Comparison of ENCODE assay signal across 2 cellular contexts in the genomic region with DNA sequence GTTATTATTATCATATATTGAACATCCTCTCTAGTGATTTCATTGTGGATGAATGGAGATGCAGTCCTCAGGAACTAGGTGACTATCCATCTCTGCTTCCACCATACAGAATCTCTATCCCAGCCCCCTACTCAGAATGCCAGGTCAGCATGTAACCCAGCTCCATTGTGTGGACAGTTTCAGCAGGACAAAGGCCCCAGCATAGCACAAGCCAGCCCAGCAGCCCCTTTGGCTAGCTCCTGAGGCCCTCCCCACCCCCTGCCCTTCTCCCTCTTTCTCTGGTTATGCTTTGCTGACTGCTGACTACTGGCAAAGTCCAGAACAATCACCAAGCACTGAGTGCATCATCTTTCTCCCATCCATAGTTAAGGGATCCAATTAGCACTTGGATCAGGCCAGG.
TF ChIP-seq lines count a peak whose summit lies in the region.

No MANE protein-coding gene starts in this region.

TF ChIP-seq in GM23338, 12 proteins besides CTCF, POLR2A, EP300 and RAD21:
- TF ChIP-seq REST (IDR thresholded peaks at IDR 0.05; ENCODE audit: unreplicated experiment) (no peak), JUNB (IDR thresholded peaks at IDR 0.05; ENCODE audit: unreplicated experiment) (no peak), EZH2phosphoT487 (IDR thresholded peaks at IDR 0.05; ENCODE audit: unreplicated experiment) (no peak)
TF ChIP-seq in GM23338: peak in this region for 0.

TF ChIP-seq in WTC11, 78 proteins besides CTCF, POLR2A, EP300 and RAD21:
- TF ChIP-seq FOXK1 (CRISPR knock-in tag; IDR thresholded peaks at IDR 0.05): no peak
- TF ChIP-seq GTF2I (CRISPR knock-in tag; conservative IDR thresholded peaks at IDR 0.05): no peak
- no peak for TF ChIP-seq FOXP1 (CRISPR knock-in tag; IDR thresholded peaks at IDR 0.05; ENCODE audit: borderline replicate concordance)
- TF ChIP-seq NR2C2 (CRISPR knock-in tag; IDR thresholded peaks at IDR 0.05): no peak
- TF ChIP-seq, protein P1, sequence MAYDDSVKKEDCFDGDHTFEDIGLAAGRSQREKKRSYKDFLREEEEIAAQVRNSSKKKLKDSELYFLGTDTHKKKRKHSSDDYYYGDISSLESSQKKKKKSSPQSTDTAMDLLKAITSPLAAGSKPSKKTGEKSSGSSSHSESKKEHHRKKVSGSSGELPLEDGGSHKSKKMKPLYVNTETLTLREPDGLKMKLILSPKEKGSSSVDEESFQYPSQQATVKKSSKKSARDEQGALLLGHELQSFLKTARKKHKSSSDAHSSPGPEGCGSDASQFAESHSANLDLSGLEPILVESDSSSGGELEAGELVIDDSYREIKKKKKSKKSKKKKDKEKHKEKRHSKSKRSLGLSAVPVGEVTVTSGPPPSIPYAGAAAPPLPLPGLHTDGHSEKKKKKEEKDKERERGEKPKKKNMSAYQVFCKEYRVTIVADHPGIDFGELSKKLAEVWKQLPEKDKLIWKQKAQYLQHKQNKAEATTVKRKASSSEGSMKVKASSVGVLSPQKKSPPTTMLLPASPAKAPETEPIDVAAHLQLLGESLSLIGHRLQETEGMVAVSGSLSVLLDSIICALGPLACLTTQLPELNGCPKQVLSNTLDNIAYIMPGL (CRISPR knock-in tag; IDR thresholded peaks at IDR 0.05): no peak
- no peak for TF ChIP-seq SP1 (CRISPR knock-in tag; conservative IDR thresholded peaks at IDR 0.05)
- TF ChIP-seq ZNF263 (CRISPR knock-in tag; IDR thresholded peaks at IDR 0.05; ENCODE audit: low read depth): no peak
- no peak for TF ChIP-seq FOXJ3 (CRISPR knock-in tag; IDR thresholded peaks at IDR 0.05; ENCODE audit: borderline replicate concordance)
- no peak for TF ChIP-seq ZBTB21 (CRISPR knock-in tag; IDR thresholded peaks at IDR 0.05; ENCODE audit: borderline replicate concordance)
- TF ChIP-seq ESRRA (CRISPR knock-in tag; IDR thresholded peaks at IDR 0.05; ENCODE audit: borderline replicate concordance): no peak
- no peak for TF ChIP-seq PRRX2 (CRISPR knock-in tag; IDR thresholded peaks at IDR 0.05)
- TF ChIP-seq ETV6 (CRISPR knock-in tag; IDR thresholded peaks at IDR 0.05): no peak
- TF ChIP-seq ZBTB43 (CRISPR knock-in tag; IDR thresholded peaks at IDR 0.05): no peak
- TF ChIP-seq TEAD1 (CRISPR knock-in tag; IDR thresholded peaks at IDR 0.05): no peak
- no peak for TF ChIP-seq IRF1 (CRISPR knock-in tag; IDR thresholded peaks at IDR 0.05)
- TF ChIP-seq, protein P2, sequence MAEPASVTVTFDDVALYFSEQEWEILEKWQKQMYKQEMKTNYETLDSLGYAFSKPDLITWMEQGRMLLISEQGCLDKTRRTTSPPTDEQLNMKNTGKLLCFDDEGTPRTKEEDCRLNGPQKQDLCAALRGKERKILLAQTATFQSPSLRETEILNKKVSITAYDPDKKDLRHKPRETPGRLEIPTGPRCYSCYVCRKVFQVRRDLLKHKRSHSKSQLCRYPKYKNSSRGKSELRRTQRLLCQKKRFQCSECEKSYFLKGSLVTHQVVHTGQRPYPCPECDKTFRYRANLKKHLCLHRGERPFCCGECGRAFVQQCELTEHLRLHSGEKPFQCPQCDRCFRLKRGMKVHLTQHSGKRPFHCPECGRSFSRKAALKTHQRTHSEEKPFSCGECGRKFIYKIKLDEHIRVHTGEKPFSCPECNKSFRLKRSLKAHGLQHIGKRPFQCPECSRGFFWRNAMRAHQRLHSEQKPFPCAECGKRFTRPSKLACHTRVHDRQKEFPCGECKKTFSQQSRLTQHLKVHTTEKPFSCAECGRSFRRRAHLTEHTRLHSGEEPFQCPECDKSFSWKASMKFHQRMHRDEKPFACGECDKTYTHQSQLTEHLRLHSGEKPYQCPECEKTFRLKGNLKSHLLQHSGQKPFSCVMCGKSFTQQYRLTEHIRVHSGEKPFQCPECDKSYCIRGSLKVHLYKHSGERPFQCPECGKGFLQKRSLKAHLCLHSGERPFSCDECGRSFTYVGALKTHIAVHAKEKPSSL (CRISPR knock-in tag; conservative IDR thresholded peaks at IDR 0.05): no peak
- TF ChIP-seq CREB1 (CRISPR knock-in tag; IDR thresholded peaks at IDR 0.05): no peak
- TF ChIP-seq, protein P3, sequence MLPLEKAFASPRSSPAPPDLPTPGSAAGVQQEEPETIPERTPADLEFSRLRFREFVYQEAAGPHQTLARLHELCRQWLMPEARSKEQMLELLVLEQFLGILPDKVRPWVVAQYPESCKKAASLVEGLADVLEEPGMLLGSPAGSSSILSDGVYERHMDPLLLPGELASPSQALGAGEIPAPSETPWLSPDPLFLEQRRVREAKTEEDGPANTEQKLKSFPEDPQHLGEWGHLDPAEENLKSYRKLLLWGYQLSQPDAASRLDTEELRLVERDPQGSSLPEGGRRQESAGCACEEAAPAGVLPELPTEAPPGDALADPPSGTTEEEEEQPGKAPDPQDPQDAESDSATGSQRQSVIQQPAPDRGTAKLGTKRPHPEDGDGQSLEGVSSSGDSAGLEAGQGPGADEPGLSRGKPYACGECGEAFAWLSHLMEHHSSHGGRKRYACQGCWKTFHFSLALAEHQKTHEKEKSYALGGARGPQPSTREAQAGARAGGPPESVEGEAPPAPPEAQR (CRISPR knock-in tag; IDR thresholded peaks at IDR 0.05): no peak
